Comparison of ENCODE assay signal across 9 cellular contexts in genomic region chr16:57601801-57602478, GRCh38. TPM values are rescaled to one million over a fixed set of nuclear protein-coding genes. Genes with fewer than 3 reads are reported as not detected.
DNase-seq lines count a peak whose midpoint lies in the region; ATAC-seq and TF ChIP-seq lines count a peak whose summit lies in the region.
"Had no signal": no experiment of that assay in that cellular context is flagged by ENCODE, and none has a peak within 500 bp of the region (broad histone marks: within the 10 kb centered on the region; RNA-seq: fewer than 3 reads in every experiment).

No MANE protein-coding gene starts in this region.

- H3K4me3 Mint-ChIP-seq in stimulated activated naive CD8-positive, alpha-beta T cell treated with anti-CD3 and anti-CD28 coated beads, Interleukin-15, amount 100 ng/mL, for 72 hours = peak overlapping the region; percentile 66 to 67

- TF ChIP-seq EP300 in ovary (IDR thresholded peaks at IDR 0.05) = no peak

- peak; percentile 69 for ATAC-seq in HG02840 (IDR thresholded peaks at IDR 0.05; ENCODE audit: low FRiP score, unreplicated experiment)
- peak; percentile 96 for ATAC-seq in stimulated activated naive CD8-positive, alpha-beta T cell treated with anti-CD3 and anti-CD28 coated beads, Interleukin-15, amount 100 ng/mL, for 72 hours
- ATAC-seq: heart left ventricle had no signal

- H3K27me3 ChIP-seq in brain microvascular endothelial cell (replicated peaks) = no peaks in the 10 kb centered on the region
- no peaks in the 10 kb centered on the region for H3K27me3 ChIP-seq in ovary

- no peaks in the 10 kb centered on the region for H3K9me3 ChIP-seq in ovary

- WGBS in ovary, 3 donors = 61 to 73% (median 69%) methylated on average over 10 of the region's 10 CpGs

- intact Hi-C loops in ovary (cut with DNase I) = no loop called here

- in situ Hi-C loops in brain microvascular endothelial cell (cut with HindIII; ENCODE audit: low pct_ligation_motif_present, low sequenced_read_pairs) = no loop called here

- TF ChIP-seq POLR2A in ovary (IDR thresholded peaks at IDR 0.05) = no peak

- peak overlapping the region; percentile 93 to 98 for H3K27ac Mint-ChIP-seq in stimulated activated naive CD8-positive, alpha-beta T cell treated with anti-CD3 and anti-CD28 coated beads, Interleukin-15, amount 100 ng/mL, for 72 hours

- peaks cover 76% of the 10 kb centered on the region for H3K4me1 Mint-ChIP-seq in stimulated activated naive CD8-positive, alpha-beta T cell treated with anti-CD3 and anti-CD28 coated beads, Interleukin-15, amount 100 ng/mL, for 72 hours

- peaks cover 13 to 16% of the 10 kb centered on the region in 2 donors for H3K9me3 Mint-ChIP-seq in stimulated activated naive CD8-positive, alpha-beta T cell treated with anti-CD3 and anti-CD28 coated beads, Interleukin-15, amount 100 ng/mL, for 72 hours

- TF ChIP-seq CTCF in brain microvascular endothelial cell (IDR thresholded peaks at IDR 0.05; ENCODE audit: low read depth, low read length, missing control alignments) = no peak
- TF ChIP-seq CTCF in ovary (IDR thresholded peaks at IDR 0.05) = no peak

- H3K27ac ChIP-seq in brain microvascular endothelial cell (no peak overlapping the region), ovary (no peak overlapping the region)

- DNase-seq in NCI-H2081 (lab: John Stamatoyannopoulos, UW) (peak; percentile 22 to 74), NCI-H2081 treated with DMSO at 0.1 percent for 48 hours (lab: John Stamatoyannopoulos, UW) (no peak), NCI-H69 (lab: John Stamatoyannopoulos, UW) (peak; percentile 45), brain microvascular endothelial cell (peak; percentile 30), NOMO-1 treated with DMSO at 0.1 percent for 48 hours (lab: John Stamatoyannopoulos, UW; ENCODE audit: unreplicated experiment) (no peak), ovary (no peak)
- DNase-seq in stimulated activated naive CD8-positive, alpha-beta T cell treated with anti-CD3 and anti-CD28 coated beads, Interleukin-15, amount 100 ng/mL, for 72 hours = peak; percentile 79 to 91

- peaks cover 2% of the 10 kb centered on the region for H3K4me1 ChIP-seq in ovary (ENCODE audit: insufficient read depth)

- H3K4me3 ChIP-seq in brain microvascular endothelial cell (ENCODE audit: low read depth, low read length) (no peak overlapping the region), ovary (no peak overlapping the region)
- H3K4me3 ChIP-seq: heart left ventricle had no signal

- no peaks in the 10 kb centered on the region for H3K27me3 Mint-ChIP-seq in stimulated activated naive CD8-positive, alpha-beta T cell treated with anti-CD3 and anti-CD28 coated beads, Interleukin-15, amount 100 ng/mL, for 72 hours

- H3K36me3 ChIP-seq in brain microvascular endothelial cell (replicated peaks) (no peaks in the 10 kb centered on the region), ovary (no peaks in the 10 kb centered on the region)
- H3K36me3 ChIP-seq: heart left ventricle had no signal

RNA-seq across cellular contexts. Expression of gene ADGRG1, which starts 26.5 kb away (rescaled TPM):
- total RNA-seq in ovary = 10 to 100 TPM in 4 of 7 donors, 1 to 10 TPM in 3; 6.2 to 54.0 (median 20.4) TPM
- polyA plus RNA-seq in ovary = 1 to 10 TPM; 6.9 to 9.1 TPM

RNA-seq across cellular contexts. Expression of gene ADGRG5, which starts 59.5 kb away (rescaled TPM):
- under 1 TPM; 0.12 to 0.43 (median 0.27) TPM for total RNA-seq in ovary
- polyA plus RNA-seq in ovary = under 1 TPM in 1 of 2 donors, not detected in 1; 0.15 TPM

Comparison
In these comparisons a context has a peak if more than half of its experiments do, and no peak if none do; other contexts are left out.
1. DNase-seq: peak in NCI-H2081 (2 of 2), NCI-H69 (single experiment), brain microvascular endothelial cell (single experiment) and stimulated activated naive CD8-positive, alpha-beta T cell treated with anti-CD3 and anti-CD28 coated beads, Interleukin-15, amount 100 ng/mL, for 72 hours (2 of 2); none in NCI-H2081 treated with DMSO at 0.1 percent for 48 hours (single experiment), NOMO-1 treated with DMSO at 0.1 percent for 48 hours (single experiment) and ovary (0 of 5).